8 cellular contexts compared by ENCODE assay signal in genomic region chr4:173538148-173538902, GRCh38. TPM values are rescaled to one million over a fixed set of nuclear protein-coding genes. Genes with fewer than 3 reads are reported as not detected.
DNase-seq lines count a peak whose midpoint lies in the region; ATAC-seq and TF ChIP-seq lines count a peak whose summit lies in the region.

No MANE protein-coding gene starts in this region.

- DNase-seq in Daoy (ENCODE audit: low read depth) = peak; percentile 28
- DNase-seq in NCI-H1105 (lab: John Stamatoyannopoulos, UW) = peak; percentile 29
- DNase-seq in chondrocyte (ENCODE audit: low spot score) = no peak
- no peak for DNase-seq in NCI-H2171 (lab: John Stamatoyannopoulos, UW)
- no peak for DNase-seq in activated CD4-positive, alpha-beta T cell treated with anti-CD3 and anti-CD28 coated beads, Interleukin-2, amount 50 U/mL, for 48 hours
- DNase-seq in 8988T = no peak

- H3K27me3 Mint-ChIP-seq in chondrocyte (ENCODE audit: low read depth) = peaks cover 84% of the 10 kb centered on the region

- H3K27ac ChIP-seq in mucosa of rectum (ENCODE audit: low read depth in 2 of 2, low read length in 2 of 2) = peak overlapping the region in 1 of 2 donors; percentile 41

- no peaks in the 10 kb centered on the region for H3K9me3 ChIP-seq in mucosa of rectum (ENCODE audit: control insufficient read depth in 2 of 2, low read length in 2 of 2)

- H3K9me3 Mint-ChIP-seq in chondrocyte (ENCODE audit: low read depth) = no peaks in the 10 kb centered on the region

- TF ChIP-seq CTCF in chondrocyte (IDR thresholded peaks at IDR 0.05) = no peak

- peaks cover 5% of the 10 kb centered on the region in 2 donors for H3K4me1 ChIP-seq in mucosa of rectum (ENCODE audit: control insufficient read depth in 2 of 2, insufficient read depth in 2 of 2, low read length in 2 of 2)

- peak overlapping the region in 1 of 2 donors; percentile 29 for H3K9ac ChIP-seq in mucosa of rectum (ENCODE audit: low read depth in 1 of 2, low read length in 2 of 2)

- H3K27ac Mint-ChIP-seq in chondrocyte (ENCODE audit: unreplicated experiment) = no peak overlapping the region

- H3K4me1 Mint-ChIP-seq in chondrocyte (ENCODE audit: low read depth) = peaks cover 10% of the 10 kb centered on the region

- peaks cover 62 to 70% of the 10 kb centered on the region in 2 donors for H3K27me3 ChIP-seq in mucosa of rectum (ENCODE audit: control insufficient read depth in 2 of 2, insufficient read depth in 2 of 2, low read length in 2 of 2)

- H3K36me3 ChIP-seq in mucosa of rectum (ENCODE audit: control insufficient read depth in 2 of 2, insufficient read depth in 2 of 2, low read length in 2 of 2) = no peaks in the 10 kb centered on the region

- H3K36me3 Mint-ChIP-seq in chondrocyte (ENCODE audit: low read depth) = peaks cover 4% of the 10 kb centered on the region

- no peak for ATAC-seq in GM19455 (IDR thresholded peaks at IDR 0.05; ENCODE audit: unreplicated experiment)

- H3K4me3 ChIP-seq in mucosa of rectum (ENCODE audit: low read length in 2 of 2) = peak overlapping the region; percentile 52 to 62

- H3K4me3 Mint-ChIP-seq in chondrocyte (ENCODE audit: unreplicated experiment) = peak overlapping the region; percentile 57

RNA-seq across cellular contexts. Expression of gene HAND2, which starts 8.3 kb away (rescaled TPM):
- 2.2 and 2.5 TPM in 2 replicates for total RNA-seq in Daoy (2014; rRNA removed; shearing (Covaris generic))
- not detected in 3 replicates for total RNA-seq in chondrocyte

Comparison
In these comparisons a context has a peak if more than half of its experiments do, and no peak if none do; other contexts are left out.
1. DNase-seq: peak in Daoy (single experiment) and NCI-H1105 (single experiment); none in chondrocyte (single experiment), NCI-H2171 (single experiment), activated CD4-positive, alpha-beta T cell treated with anti-CD3 and anti-CD28 coated beads, Interleukin-2, amount 50 U/mL, for 48 hours (0 of 2) and 8988T (single experiment).